ENCODE assay signal across 14 cellular contexts in genomic region chr13:99125335-99125915, GRCh38.
DNase-seq lines count a peak whose midpoint lies in the region; ATAC-seq and TF ChIP-seq lines count a peak whose summit lies in the region.
"Had no signal": no experiment of that assay in that cellular context is flagged by ENCODE, and none has a peak within 500 bp of the region (broad histone marks: within the 10 kb centered on the region; RNA-seq: fewer than 3 reads in every experiment).

No MANE protein-coding gene starts in this region.

- H3K9ac ChIP-seq in smooth muscle cell (ENCODE audit: low read depth) (peak overlapping the region; percentile 53), mesendoderm (ENCODE audit: low read length) (no peak overlapping the region)

- ATAC-seq in activated T-cell treated with anti-CD3 and anti-CD28 coated beads, Interleukin-2, amount 50 U/mL, for 4 hours = no peak
- ATAC-seq in RWPE2 (ENCODE audit: low read depth) = no peak
- no peak for ATAC-seq in central memory CD8-positive, alpha-beta T cell (replicated peaks; ENCODE audit: extremely low read depth, poor library complexity, severe bottlenecking)
- ATAC-seq: left colon had no signal

- H3F3A ChIP-seq in smooth muscle cell (ENCODE audit: low read depth) = no peaks in the 10 kb centered on the region

- no peaks in the 10 kb centered on the region for H3K36me3 ChIP-seq in RWPE2 (ENCODE audit: low read depth)
- H3K36me3 ChIP-seq in smooth muscle cell (ENCODE audit: low read depth) = no peaks in the 10 kb centered on the region
- H3K36me3 ChIP-seq in mesendoderm (ENCODE audit: control insufficient read depth, insufficient read depth, low read length) = no peaks in the 10 kb centered on the region

- no peaks in the 10 kb centered on the region for H4K20me1 ChIP-seq in smooth muscle cell (ENCODE audit: low read depth)

- peaks cover 6% of the 10 kb centered on the region for H3K27me3 Mint-ChIP-seq in activated T-cell treated with anti-CD3 and anti-CD28 coated beads, Interleukin-2, amount 50 U/mL, for 4 hours (ENCODE audit: low read depth)
- peaks cover 11% of the 10 kb centered on the region for H3K27me3 Mint-ChIP-seq in central memory CD8-positive, alpha-beta T cell

- H3K4me3 ChIP-seq in RWPE2 (ENCODE audit: severe bottlenecking) (no peak overlapping the region), smooth muscle cell (no peak overlapping the region), mesendoderm (ENCODE audit: low read length) (no peak overlapping the region)
- H3K4me3 ChIP-seq: testis had no signal

- no peak overlapping the region for H4K8ac ChIP-seq in mesendoderm (ENCODE audit: low read depth, low read length)

- H4K5ac ChIP-seq in mesendoderm (ENCODE audit: low read length) = no peak overlapping the region

- no peak overlapping the region for H2BK120ac ChIP-seq in mesendoderm (ENCODE audit: low read depth, low read length)

- no peak overlapping the region for H2AK5ac ChIP-seq in mesendoderm (ENCODE audit: low read length)

- no peak overlapping the region for H3K4ac ChIP-seq in mesendoderm (ENCODE audit: low read depth, low read length)

- TF ChIP-seq CTCF in RWPE2 (IDR thresholded peaks at IDR 0.05; ENCODE audit: poor library complexity, severe bottlenecking) = no peak
- TF ChIP-seq CTCF in smooth muscle cell (IDR thresholded peaks at IDR 0.05; ENCODE audit: borderline replicate concordance, insufficient read depth, poor library complexity, severe bottlenecking) = no peak

- H3K4me3 Mint-ChIP-seq in activated T-cell treated with anti-CD3 and anti-CD28 coated beads, Interleukin-2, amount 50 U/mL, for 4 hours = peak overlapping the region; percentile 24
- no peak overlapping the region for H3K4me3 Mint-ChIP-seq in central memory CD8-positive, alpha-beta T cell
- H3K4me3 Mint-ChIP-seq: brain had no signal

- H2AFZ ChIP-seq in smooth muscle cell (ENCODE audit: low read depth) = no peak overlapping the region

- no peak overlapping the region for H2BK5ac ChIP-seq in mesendoderm (ENCODE audit: low read length)

- H3K79me1 ChIP-seq in mesendoderm (ENCODE audit: low read length) = no peaks in the 10 kb centered on the region

- peaks cover 37% of the 10 kb centered on the region for H3K4me1 Mint-ChIP-seq in activated T-cell treated with anti-CD3 and anti-CD28 coated beads, Interleukin-2, amount 50 U/mL, for 4 hours (ENCODE audit: low read depth)
- H3K4me1 Mint-ChIP-seq in central memory CD8-positive, alpha-beta T cell = peaks cover 14% of the 10 kb centered on the region

- H3K27me3 ChIP-seq in RWPE2 (ENCODE audit: insufficient read depth, poor library complexity, severe bottlenecking) (no peaks in the 10 kb centered on the region), smooth muscle cell (ENCODE audit: low read depth) (no peaks in the 10 kb centered on the region), mesendoderm (ENCODE audit: insufficient read depth, low read length, poor library complexity) (no peaks in the 10 kb centered on the region)
- H3K27me3 ChIP-seq: testis had no signal

- H2BK15ac ChIP-seq in mesendoderm (replicated peaks; ENCODE audit: low read depth) = no peak overlapping the region

- H3K18ac ChIP-seq in mesendoderm (ENCODE audit: low read length) = no peak overlapping the region

- no peak overlapping the region for H3K23ac ChIP-seq in mesendoderm (ENCODE audit: low read length)

- H3K9me3 ChIP-seq in RWPE2 (ENCODE audit: severe bottlenecking) (no peaks in the 10 kb centered on the region), smooth muscle cell (replicated peaks; ENCODE audit: low read depth) (no peaks in the 10 kb centered on the region)
- H3K9me3 ChIP-seq: testis had no signal

- H3K4me1 ChIP-seq in RWPE2 (ENCODE audit: insufficient read depth, poor library complexity, severe bottlenecking) (peaks cover 20% of the 10 kb centered on the region), smooth muscle cell (ENCODE audit: low read depth) (no peaks in the 10 kb centered on the region), mesendoderm (ENCODE audit: control insufficient read depth, low read depth, low read length) (no peaks in the 10 kb centered on the region)

- no peak overlapping the region for H3K56ac ChIP-seq in mesendoderm (ENCODE audit: low read length)

- H3K79me2 ChIP-seq in smooth muscle cell (ENCODE audit: low read depth) (no peaks in the 10 kb centered on the region), mesendoderm (ENCODE audit: control insufficient read depth, insufficient read depth, low read length) (no peaks in the 10 kb centered on the region)

- H3K27ac Mint-ChIP-seq in central memory CD8-positive, alpha-beta T cell (ENCODE audit: low read depth) = peak overlapping the region; percentile 9
- H3K27ac Mint-ChIP-seq: progenitor cell of endocrine pancreas had no signal

- H3K4me2 ChIP-seq in smooth muscle cell (peak overlapping the region; percentile 55), mesendoderm (ENCODE audit: low read length) (no peak overlapping the region)

- 94% methylated on average over 8 of the region's 8 CpGs for WGBS in smooth muscle cell (ENCODE audit: low lambda C conversion rate)
- WGBS in mesendoderm (ENCODE audit: extremely low coverage, insufficient coverage, low lambda C conversion rate) = no CpG with 5 or more reads among the region's 8 CpGs

- no peaks in the 10 kb centered on the region for H3K36me3 Mint-ChIP-seq in activated T-cell treated with anti-CD3 and anti-CD28 coated beads, Interleukin-2, amount 50 U/mL, for 4 hours (ENCODE audit: insufficient read depth)
- H3K36me3 Mint-ChIP-seq in central memory CD8-positive, alpha-beta T cell (ENCODE audit: insufficient read depth) = no peaks in the 10 kb centered on the region
- H3K36me3 Mint-ChIP-seq: brain had no signal

- peak overlapping the region; percentile 74 for H3K27ac ChIP-seq in RWPE2 (ENCODE audit: poor library complexity, severe bottlenecking)
- peak overlapping the region; percentile 75 for H3K27ac ChIP-seq in smooth muscle cell (ENCODE audit: low read depth)
- H3K27ac ChIP-seq in mesendoderm (ENCODE audit: low read depth, low read length) = no peak overlapping the region
- H3K27ac ChIP-seq: testis had no signal

- DNase-seq in activated T-cell treated with anti-CD3 and anti-CD28 coated beads, Interleukin-2, amount 50 U/mL, for 4 hours = no peak
- no peak for DNase-seq in activated T-cell treated with anti-CD3 and anti-CD28 coated beads for 4 hours
- no peak for DNase-seq in RWPE2 (ENCODE audit: low spot score)
- no peak for DNase-seq in central memory CD8-positive, alpha-beta T cell (ENCODE audit: low spot score in 2 of 2)
- DNase-seq in smooth muscle cell (lab: John Stamatoyannopoulos, UW; ENCODE audit: unreplicated experiment) = no peak
- no peak for DNase-seq in mesendoderm
- DNase-seq in D341Med (ENCODE audit: low spot score) = no peak
- no peak for DNase-seq in NCI-H526 treated with DMSO at 0.1 percent for 48 hours (lab: John Stamatoyannopoulos, UW)
- DNase-seq: left colon, NCI-H1694, NCI-H510A, testis had no signal

- H3K9me3 Mint-ChIP-seq in activated T-cell treated with anti-CD3 and anti-CD28 coated beads, Interleukin-2, amount 50 U/mL, for 4 hours = peaks cover 4% of the 10 kb centered on the region
- no peaks in the 10 kb centered on the region for H3K9me3 Mint-ChIP-seq in central memory CD8-positive, alpha-beta T cell
